ENCODE assay signal across 15 cellular contexts in the genomic region with DNA sequence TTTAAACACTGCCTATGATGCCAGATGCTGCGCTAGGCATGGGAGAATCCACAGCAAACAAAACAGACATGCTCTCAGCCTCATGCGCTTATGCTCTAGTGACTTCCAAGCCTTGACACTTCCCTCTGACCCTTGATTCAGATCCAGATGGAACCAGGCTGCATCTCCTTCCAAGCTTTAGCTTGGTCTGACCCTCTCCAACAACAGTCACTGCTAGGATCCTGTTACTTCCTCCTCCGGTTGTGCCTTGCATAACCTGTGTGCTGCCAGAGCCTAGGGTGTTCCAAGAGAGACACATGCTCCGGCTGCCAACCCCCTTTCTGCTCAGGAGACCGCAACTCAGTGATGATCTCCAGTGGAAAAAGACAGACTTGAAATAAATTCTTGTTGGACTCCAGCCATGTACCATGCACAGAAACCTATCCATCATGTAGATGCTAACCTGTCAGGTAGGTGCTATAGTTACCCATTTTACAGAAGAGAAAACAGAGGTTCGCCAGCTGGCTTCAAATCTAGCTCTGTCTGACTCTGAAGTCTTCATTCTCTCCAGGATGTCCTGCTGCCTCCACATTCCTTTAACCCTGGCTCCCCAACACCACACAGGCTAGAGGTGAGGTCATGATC.
DNase-seq lines count a peak whose midpoint lies in the region; ATAC-seq and TF ChIP-seq lines count a peak whose summit lies in the region.
"Had no signal": no experiment of that assay in that cellular context is flagged by ENCODE, and none has a peak within 500 bp of the region (broad histone marks: within the 10 kb centered on the region; RNA-seq: fewer than 3 reads in every experiment).

No MANE protein-coding gene starts in this region.

- intact Hi-C loops in Right ventricle myocardium superior (cut with DNase I) (no loop called here), Right ventricle myocardium inferior (cut with DNase I) (no loop called here), tibial artery (cut with DNase I; ENCODE audit: low total_unique reads) (no loop called here)

- no peak overlapping the region for H3K4me3 ChIP-seq in cardiac fibroblast (replicated peaks in 1 of 2; ENCODE audit: low read depth in 2 of 2, low read length in 2 of 2)
- H3K4me3 ChIP-seq in muscle layer of colon (ENCODE audit: low read depth in 1 of 2, low read length in 2 of 2) = no peak overlapping the region
- no peak overlapping the region for H3K4me3 ChIP-seq in tibial artery
- H3K4me3 ChIP-seq: Peyer's patch had no signal

- peak overlapping the region; percentile 7 for H3K27ac ChIP-seq in muscle layer of colon (ENCODE audit: low read depth, low read length)
- H3K27ac ChIP-seq in tibial artery = peak overlapping the region in 1 of 2 donors; percentile 2

- no peak overlapping the region for H3K9ac ChIP-seq in muscle layer of colon (ENCODE audit: low read length)

- H3K27me3 ChIP-seq in muscle layer of colon (ENCODE audit: control insufficient read depth in 1 of 2, insufficient read depth in 2 of 2, low read length in 2 of 2) = no peaks in the 10 kb centered on the region
- H3K27me3 ChIP-seq in tibial artery = no peaks in the 10 kb centered on the region
- H3K27me3 ChIP-seq: Peyer's patch had no signal

- H3K36me3 ChIP-seq in muscle layer of colon (ENCODE audit: insufficient read depth, low read length) = peaks cover 4% of the 10 kb centered on the region
- H3K36me3 ChIP-seq in tibial artery = peaks cover 3 to 7% (median 4%) of the 10 kb centered on the region in 3 donors
- H3K36me3 ChIP-seq: Peyer's patch had no signal

- peak; percentile 30 for ATAC-seq in Right ventricle myocardium superior (ENCODE audit: poor library complexity)
- no peak for ATAC-seq in Right ventricle myocardium inferior
- ATAC-seq in GM19324 (IDR thresholded peaks at IDR 0.05; ENCODE audit: low FRiP score, unreplicated experiment) = no peak

- H3K4me1 ChIP-seq in muscle layer of colon (ENCODE audit: insufficient read depth, low read length) (peaks cover 43% of the 10 kb centered on the region), tibial artery (peaks cover 0 to 36% (median 16%) of the 10 kb centered on the region in 4 donors)
- H3K4me1 ChIP-seq: Peyer's patch had no signal

- DNase-seq in Right ventricle myocardium superior (no peak), Right ventricle myocardium inferior (ENCODE audit: missing footprints) (no peak), cardiac fibroblast (ENCODE audit: low read depth in 2 of 2) (peak; percentile 18 to 47), tibial artery (peak; percentile 66 to 77), NCI-H2081 (lab: John Stamatoyannopoulos, UW) (no peak), NCI-H1105 treated with DMSO at 0.1 percent for 48 hours (lab: John Stamatoyannopoulos, UW) (no peak)
- DNase-seq: activated CD4-positive, alpha-beta T cell treated with anti-CD3 and anti-CD28 coated beads, Interleukin-2, amount 50 U/mL, for 48 hours; activated naive CD4-positive, alpha-beta T cell treated with anti-CD3 and anti-CD28 coated beads, Interleukin-2, amount 10 ng/mL, durations not matched to agents 7 days and 5 days; activated T-cell treated with anti-CD3 and anti-CD28 coated beads, Interleukin-2, amount 50 U/mL, for 1 hour; effector CD4-positive, alpha-beta T cell; MV-4-11; NCI-H2171 treated with DMSO at 0.1 percent for 48 hours; Peyer's patch had no signal

- H3K9me3 ChIP-seq in muscle layer of colon (ENCODE audit: low read length) = no peaks in the 10 kb centered on the region
- H3K9me3 ChIP-seq in tibial artery = no peaks in the 10 kb centered on the region
- H3K9me3 ChIP-seq: Peyer's patch had no signal

- TF ChIP-seq CTCF in cardiac fibroblast (IDR thresholded peaks at IDR 0.05; ENCODE audit: low read depth, low read length) (no peak), tibial artery (IDR thresholded peaks at IDR 0.05) (no peak)

Comparison
In these comparisons a context has a peak if more than half of its experiments do, and no peak if none do; other contexts are left out.
1. DNase-seq: peak in cardiac fibroblast (2 of 2) and tibial artery (2 of 2); none in Right ventricle myocardium superior (single experiment), Right ventricle myocardium inferior (single experiment), NCI-H2081 (0 of 2) and NCI-H1105 treated with DMSO at 0.1 percent for 48 hours (single experiment).